ENCODE assay signal across 42 cellular contexts in genomic region chr2:218944759-218945404, GRCh38. TPM values are rescaled to one million over a fixed set of nuclear protein-coding genes. Genes with fewer than 3 reads are reported as not detected.
"Had no signal": no experiment of that assay in that cellular context is flagged by ENCODE, and none has a peak within 500 bp of the region (broad histone marks: within the 10 kb centered on the region; RNA-seq: fewer than 3 reads in every experiment).

No MANE protein-coding gene starts in this region.

- H3K36me3 Mint-ChIP-seq: activated CD4-positive, alpha-beta memory T cell treated with anti-CD3 and anti-CD28 coated beads for 36 hours; activated naive CD4-positive, alpha-beta T cell treated with anti-CD3 and anti-CD28 coated beads, Interleukin-2, amount 50 U/mL, for 72 hours; activated naive CD8-positive, alpha-beta T cell treated with anti-CD3 and anti-CD28 coated beads for 36 hours; brain; WTC11 had no signal

- H3K4me3 Mint-ChIP-seq: activated CD4-positive, alpha-beta memory T cell treated with anti-CD3 and anti-CD28 coated beads for 36 hours; activated CD4-positive, alpha-beta T cell treated with anti-CD3 and anti-CD28 coated beads for 36 hours; activated CD4-positive, alpha-beta T cell treated with anti-CD3 and anti-CD28 coated beads, Interleukin-2, amount 10 ng/mL, durations not matched to agents 24 days and 14 days; activated CD8-positive, alpha-beta T cell treated with anti-CD3 and anti-CD28 coated beads for 36 hours; activated naive CD4-positive, alpha-beta T cell treated with anti-CD3 and anti-CD28 coated beads for 36 hours; activated naive CD8-positive, alpha-beta T cell treated with anti-CD3 and anti-CD28 coated beads for 36 hours; activated T-cell treated with anti-CD3 and anti-CD28 coated beads, Interleukin-2, amount 50 U/mL, for 4 hours; activated T-cell treated with anti-CD3 and anti-CD28 coated beads, Interleukin-2, amount 50 U/mL, for 72 hours; activated T-helper 1 cell treated with anti-CD3 and anti-CD28 coated beads, Interleukin-12 subunit alpha, Interleukin-12 subunit beta, Interleukin-2, Interleukin-4 antibody, amounts not matched to agents 30 ng/mL and 10 ng/mL and 1 ng/mL, durations not matched to agents 14 hours and 24 hours and 36 hours; activated T-helper 17 cell treated with anti-CD3 and anti-CD28 coated beads, Interleukin-2, amount 50 U/mL, for 72 hours; brain; central memory CD8-positive, alpha-beta T cell; T-helper 1 cell treated with Interleukin-12 subunit alpha and Interleukin-12 subunit beta and Interleukin-4 antibody, amounts not matched to agents 30 μg/mL and 1 μg/mL, for 36 hours; T-helper 2 cell treated with Interferon-gamma antibody and Interleukin-4, amounts not matched to agents 5 μg/mL and 100 μg/mL, for 36 hours; WTC11 had no signal

- DNase-seq: activated CD4-positive, alpha-beta memory T cell treated with anti-CD3 and anti-CD28 coated beads for 36 hours; activated CD4-positive, alpha-beta T cell treated with anti-CD3 and anti-CD28 coated beads for 1 hour; activated CD4-positive, alpha-beta T cell treated with anti-CD3 and anti-CD28 coated beads for 36 hours; activated CD4-positive, alpha-beta T cell treated with anti-CD3 and anti-CD28 coated beads, Interleukin-2, amount 10 ng/mL, durations not matched to agents 24 days and 14 days; activated CD4-positive, alpha-beta T cell treated with anti-CD3 and anti-CD28 coated beads, Interleukin-2, amount 50 U/mL, for 1 hour; activated CD4-positive, alpha-beta T cell treated with anti-CD3 and anti-CD28 coated beads, Interleukin-2, amount 50 U/mL, for 4 hours; activated CD4-positive, CD25-positive, alpha-beta regulatory T cell; activated CD8-positive, alpha-beta memory T cell treated with anti-CD3 and anti-CD28 coated beads, Interleukin-2, amount 50 U/mL, for 4 hours; activated CD8-positive, alpha-beta T cell treated with anti-CD3 and anti-CD28 coated beads for 36 hours; activated effector memory CD4-positive, alpha-beta T cell treated with anti-CD3 and anti-CD28 coated beads, Interleukin-2, amount 50 U/mL, for 16 hours; activated gamma-delta T cell treated with Interleukin-2 at 50 U/mL for 16 hours; activated naive CD4-positive, alpha-beta T cell; activated naive CD4-positive, alpha-beta T cell treated with anti-CD3 and anti-CD28 coated beads for 36 hours; activated naive CD4-positive, alpha-beta T cell treated with anti-CD3 and anti-CD28 coated beads, Interleukin-2, amount 50 U/mL, for 16 hours; activated naive CD8-positive, alpha-beta T cell treated with anti-CD3 and anti-CD28 coated beads for 36 hours; activated T-cell treated with anti-CD3 and anti-CD28 coated beads for 4 hours; activated T-cell treated with anti-CD3 and anti-CD28 coated beads, Interleukin-2, amount 50 U/mL, for 1 hour; activated T-cell treated with anti-CD3 and anti-CD28 coated beads, Interleukin-2, amount 50 U/mL, for 4 hours; activated T-cell treated with anti-CD3 and anti-CD28 coated beads, Interleukin-2, amount 50 U/mL, for 72 hours; adrenal gland; amygdala; anterior cingulate cortex; caudate nucleus; cerebellar nuclear complex; T-helper 1 cell; T-helper 2 cell; T-helper 9 cell; WERI-Rb-1 had no signal

- ATAC-seq: activated CD4-positive, alpha-beta T cell treated with anti-CD3 and anti-CD28 coated beads for 36 hours; activated CD4-positive, CD25-positive, alpha-beta regulatory T cell treated with anti-CD3 and anti-CD28 coated beads, Interleukin-2, amount 50 U/mL, for 24 hours; activated CD8-positive, alpha-beta T cell treated with anti-CD3 and anti-CD28 coated beads for 36 hours; activated naive CD4-positive, alpha-beta T cell treated with anti-CD3 and anti-CD28 coated beads, Interleukin-2, amount 50 U/mL, for 72 hours; activated T-cell treated with anti-CD3 and anti-CD28 coated beads, Interleukin-2, amount 50 U/mL, for 4 hours; activated T-cell treated with anti-CD3 and anti-CD28 coated beads, Interleukin-2, amount 50 U/mL, for 72 hours; activated T-helper 17 cell treated with anti-CD3 and anti-CD28 coated beads, Interleukin-2, amount 50 U/mL, for 72 hours; WTC11 had no signal

- H3K9me3 Mint-ChIP-seq: activated CD4-positive, alpha-beta memory T cell treated with anti-CD3 and anti-CD28 coated beads for 36 hours; activated CD4-positive, alpha-beta T cell treated with anti-CD3 and anti-CD28 coated beads, Interleukin-2, amount 10 ng/mL, durations not matched to agents 24 days and 14 days; activated CD8-positive, alpha-beta T cell treated with anti-CD3 and anti-CD28 coated beads for 36 hours; activated naive CD4-positive, alpha-beta T cell treated with anti-CD3 and anti-CD28 coated beads for 36 hours; activated naive CD4-positive, alpha-beta T cell treated with anti-CD3 and anti-CD28 coated beads, Interleukin-2, amount 50 U/mL, for 72 hours; activated naive CD8-positive, alpha-beta T cell treated with anti-CD3 and anti-CD28 coated beads for 36 hours; activated T-cell treated with anti-CD3 and anti-CD28 coated beads, Interleukin-2, amount 50 U/mL, for 4 hours; activated T-cell treated with anti-CD3 and anti-CD28 coated beads, Interleukin-2, amount 50 U/mL, for 72 hours; activated T-helper 1 cell treated with anti-CD3 and anti-CD28 coated beads, Interleukin-12 subunit alpha, Interleukin-12 subunit beta, Interleukin-2, Interleukin-4 antibody, amounts not matched to agents 30 ng/mL and 10 ng/mL and 1 ng/mL, durations not matched to agents 14 hours and 24 hours and 36 hours; activated T-helper 17 cell treated with anti-CD3 and anti-CD28 coated beads, Interleukin-2, amount 50 U/mL, for 72 hours; central memory CD8-positive, alpha-beta T cell; T-helper 1 cell treated with Interleukin-12 subunit alpha and Interleukin-12 subunit beta and Interleukin-4 antibody, amounts not matched to agents 30 μg/mL and 1 μg/mL, for 36 hours; T-helper 2 cell treated with Interferon-gamma antibody and Interleukin-4, amounts not matched to agents 5 μg/mL and 100 μg/mL, for 36 hours had no signal

- H3K4me1 Mint-ChIP-seq: activated CD4-positive, alpha-beta T cell treated with anti-CD3 and anti-CD28 coated beads for 36 hours; activated CD4-positive, alpha-beta T cell treated with anti-CD3 and anti-CD28 coated beads, Interleukin-2, amount 10 ng/mL, durations not matched to agents 24 days and 14 days; activated naive CD8-positive, alpha-beta T cell treated with anti-CD3 and anti-CD28 coated beads for 36 hours; activated T-helper 17 cell treated with anti-CD3 and anti-CD28 coated beads, Interleukin-2, amount 50 U/mL, for 72 hours; brain; central memory CD8-positive, alpha-beta T cell; WTC11 had no signal

- H3K27ac Mint-ChIP-seq: activated CD4-positive, alpha-beta memory T cell treated with anti-CD3 and anti-CD28 coated beads for 36 hours; activated CD4-positive, alpha-beta T cell treated with anti-CD3 and anti-CD28 coated beads for 36 hours; activated CD4-positive, alpha-beta T cell treated with anti-CD3 and anti-CD28 coated beads, Interleukin-2, amount 10 ng/mL, durations not matched to agents 24 days and 14 days; activated CD8-positive, alpha-beta T cell treated with anti-CD3 and anti-CD28 coated beads for 36 hours; activated naive CD4-positive, alpha-beta T cell treated with anti-CD3 and anti-CD28 coated beads for 36 hours; activated naive CD4-positive, alpha-beta T cell treated with anti-CD3 and anti-CD28 coated beads, Interleukin-2, amount 50 U/mL, for 72 hours; activated naive CD8-positive, alpha-beta T cell treated with anti-CD3 and anti-CD28 coated beads for 36 hours; activated T-cell treated with anti-CD3 and anti-CD28 coated beads, Interleukin-2, amount 50 U/mL, for 72 hours; activated T-helper 1 cell treated with anti-CD3 and anti-CD28 coated beads, Interleukin-12 subunit alpha, Interleukin-12 subunit beta, Interleukin-2, Interleukin-4 antibody, amounts not matched to agents 30 ng/mL and 10 ng/mL and 1 ng/mL, durations not matched to agents 14 hours and 24 hours and 36 hours; activated T-helper 17 cell treated with anti-CD3 and anti-CD28 coated beads, Interleukin-2, amount 50 U/mL, for 72 hours; brain; T-helper 1 cell treated with Interleukin-12 subunit alpha and Interleukin-12 subunit beta and Interleukin-4 antibody, amounts not matched to agents 30 μg/mL and 1 μg/mL, for 36 hours; T-helper 2 cell treated with Interferon-gamma antibody and Interleukin-4, amounts not matched to agents 5 μg/mL and 100 μg/mL, for 36 hours; WTC11 had no signal

RNA-seq across cellular contexts. Expression of gene CDK5R2, which starts 14.6 kb away (rescaled TPM):
- total RNA-seq: activated CD4-positive, alpha-beta memory T cell treated with anti-CD3 and anti-CD28 coated beads for 36 hours; activated CD4-positive, alpha-beta T cell treated with anti-CD3 and anti-CD28 coated beads for 36 hours; activated CD4-positive, alpha-beta T cell treated with anti-CD3 and anti-CD28 coated beads, Interleukin-2, amount 10 ng/mL, durations not matched to agents 24 days and 14 days; activated CD8-positive, alpha-beta memory T cell treated with anti-CD3 and anti-CD28 coated beads for 36 hours; activated CD8-positive, alpha-beta T cell treated with anti-CD3 and anti-CD28 coated beads for 36 hours; activated naive CD4-positive, alpha-beta T cell treated with anti-CD3 and anti-CD28 coated beads for 36 hours; activated naive CD4-positive, alpha-beta T cell treated with anti-CD3 and anti-CD28 coated beads, Interleukin-2, amount 50 U/mL, for 72 hours; activated naive CD8-positive, alpha-beta T cell treated with anti-CD3 and anti-CD28 coated beads for 36 hours; activated T-cell treated with anti-CD3 and anti-CD28 coated beads, Interleukin-2, amount 50 U/mL, for 4 hours; activated T-cell treated with anti-CD3 and anti-CD28 coated beads, Interleukin-2, amount 50 U/mL, for 72 hours; activated T-helper 1 cell treated with anti-CD3 and anti-CD28 coated beads, Interleukin-12 subunit alpha, Interleukin-12 subunit beta, Interleukin-2, Interleukin-4 antibody, amounts not matched to agents 30 ng/mL and 10 ng/mL and 1 ng/mL, durations not matched to agents 14 hours and 24 hours and 36 hours; activated T-helper 17 cell treated with anti-CD3 and anti-CD28 coated beads, Interleukin-2, amount 50 U/mL, for 72 hours; ascending aorta; bronchial epithelial cell had no signal

RNA-seq across cellular contexts. Expression of gene FEV, which starts 40.1 kb away (rescaled TPM):
- total RNA-seq: activated CD4-positive, alpha-beta memory T cell treated with anti-CD3 and anti-CD28 coated beads for 36 hours; activated CD4-positive, alpha-beta T cell treated with anti-CD3 and anti-CD28 coated beads for 36 hours; activated CD4-positive, alpha-beta T cell treated with anti-CD3 and anti-CD28 coated beads, Interleukin-2, amount 10 ng/mL, durations not matched to agents 24 days and 14 days; activated CD8-positive, alpha-beta memory T cell treated with anti-CD3 and anti-CD28 coated beads for 36 hours; activated CD8-positive, alpha-beta T cell treated with anti-CD3 and anti-CD28 coated beads for 36 hours; activated naive CD4-positive, alpha-beta T cell treated with anti-CD3 and anti-CD28 coated beads for 36 hours; activated naive CD4-positive, alpha-beta T cell treated with anti-CD3 and anti-CD28 coated beads, Interleukin-2, amount 50 U/mL, for 72 hours; activated naive CD8-positive, alpha-beta T cell treated with anti-CD3 and anti-CD28 coated beads for 36 hours; activated T-cell treated with anti-CD3 and anti-CD28 coated beads, Interleukin-2, amount 50 U/mL, for 4 hours; activated T-cell treated with anti-CD3 and anti-CD28 coated beads, Interleukin-2, amount 50 U/mL, for 72 hours; activated T-helper 1 cell treated with anti-CD3 and anti-CD28 coated beads, Interleukin-12 subunit alpha, Interleukin-12 subunit beta, Interleukin-2, Interleukin-4 antibody, amounts not matched to agents 30 ng/mL and 10 ng/mL and 1 ng/mL, durations not matched to agents 14 hours and 24 hours and 36 hours; activated T-helper 17 cell treated with anti-CD3 and anti-CD28 coated beads, Interleukin-2, amount 50 U/mL, for 72 hours; ascending aorta; bronchial epithelial cell; cardiac muscle cell; chondrocyte; WTC11 had no signal

RNA-seq across cellular contexts. Expression of gene CRYBA2, which starts 48.3 kb away (rescaled TPM):
- total RNA-seq: activated CD4-positive, alpha-beta memory T cell treated with anti-CD3 and anti-CD28 coated beads for 36 hours; activated CD4-positive, alpha-beta T cell treated with anti-CD3 and anti-CD28 coated beads for 36 hours; activated CD4-positive, alpha-beta T cell treated with anti-CD3 and anti-CD28 coated beads, Interleukin-2, amount 10 ng/mL, durations not matched to agents 24 days and 14 days; activated CD8-positive, alpha-beta memory T cell treated with anti-CD3 and anti-CD28 coated beads for 36 hours; activated CD8-positive, alpha-beta T cell treated with anti-CD3 and anti-CD28 coated beads for 36 hours; activated naive CD4-positive, alpha-beta T cell treated with anti-CD3 and anti-CD28 coated beads for 36 hours; activated naive CD4-positive, alpha-beta T cell treated with anti-CD3 and anti-CD28 coated beads, Interleukin-2, amount 50 U/mL, for 72 hours; activated naive CD8-positive, alpha-beta T cell treated with anti-CD3 and anti-CD28 coated beads for 36 hours; activated T-cell treated with anti-CD3 and anti-CD28 coated beads, Interleukin-2, amount 50 U/mL, for 4 hours; activated T-cell treated with anti-CD3 and anti-CD28 coated beads, Interleukin-2, amount 50 U/mL, for 72 hours; activated T-helper 17 cell treated with anti-CD3 and anti-CD28 coated beads, Interleukin-2, amount 50 U/mL, for 72 hours; ascending aorta; bronchial epithelial cell; cardiac muscle cell; chondrocyte; WTC11 had no signal
